8 cellular contexts compared by ENCODE assay signal in genomic region chr10:126749030-126749655, GRCh38.
DNase-seq lines count a peak whose midpoint lies in the region; ATAC-seq lines count a peak whose summit lies in the region.

No MANE protein-coding gene starts in this region.

- no peak overlapping the region for H3K4me3 ChIP-seq in trophoblast cell (ENCODE audit: low read depth, low read length)

- no peak overlapping the region for H3K18ac ChIP-seq in trophoblast cell (ENCODE audit: low read length)

- H3K9ac ChIP-seq in trophoblast cell (ENCODE audit: low read length): no peak overlapping the region

- no peaks in the 10 kb centered on the region for H3K36me3 Mint-ChIP-seq in activated naive CD4-positive, alpha-beta T cell treated with anti-CD3 and anti-CD28 coated beads, Interleukin-2, amount 10 ng/mL, durations not matched to agents 7 days and 5 days

- H2BK5ac ChIP-seq in trophoblast cell (ENCODE audit: low read depth, low read length, poor library complexity): no peak overlapping the region

- H3K4me1 ChIP-seq in trophoblast cell (ENCODE audit: control insufficient read depth in 1 of 2, insufficient read depth in 2 of 2, low read length in 2 of 2): peaks cover 0 to 4% of the 10 kb centered on the region in 2 experiments

- H4K91ac ChIP-seq in trophoblast cell (ENCODE audit: low read depth, low read length): no peak overlapping the region

- H3K9me3 Mint-ChIP-seq in activated naive CD4-positive, alpha-beta T cell treated with anti-CD3 and anti-CD28 coated beads, Interleukin-2, amount 10 ng/mL, durations not matched to agents 7 days and 5 days: no peaks in the 10 kb centered on the region

- peaks cover 2% of the 10 kb centered on the region for H3K9me3 ChIP-seq in trophoblast cell (ENCODE audit: insufficient read depth, low read depth, low read length)

- no peak overlapping the region for H4K8ac ChIP-seq in trophoblast cell (ENCODE audit: low read depth, low read length)

- H2AFZ ChIP-seq in trophoblast cell (ENCODE audit: insufficient read depth, low read length, poor library complexity): no peak overlapping the region

- CTCF ChIA-PET in activated naive CD4-positive, alpha-beta T cell treated with anti-CD3 and anti-CD28 coated beads, Interleukin-2, amount 10 ng/mL, durations not matched to agents 7 days and 5 days (lab: Charles Lee): interaction anchor here (0.8 to 1.6 kb wide), 5 partner anchors 33 to 771 kb away, joined by 3 to 5 read pairs (median 3); no protein-coding TSS in a partner anchor

- no peak overlapping the region for H3K23ac ChIP-seq in trophoblast cell (ENCODE audit: low read length)

- no peak overlapping the region for H3K4me3 Mint-ChIP-seq in activated naive CD4-positive, alpha-beta T cell treated with anti-CD3 and anti-CD28 coated beads, Interleukin-2, amount 10 ng/mL, durations not matched to agents 7 days and 5 days

- no peak overlapping the region for H3K14ac ChIP-seq in trophoblast cell (ENCODE audit: low read length)

- no peak overlapping the region for H4K12ac ChIP-seq in trophoblast cell (ENCODE audit: low read depth, low read length)

- H3K27me3 ChIP-seq in trophoblast cell (ENCODE audit: insufficient read depth, low read length): no peaks in the 10 kb centered on the region

- no peak overlapping the region for H2AK5ac ChIP-seq in trophoblast cell (ENCODE audit: low read length)

- no peak overlapping the region for H3K27ac ChIP-seq in trophoblast cell (ENCODE audit: low read depth, low read length)

- no peaks in the 10 kb centered on the region for H3K4me1 Mint-ChIP-seq in activated naive CD4-positive, alpha-beta T cell treated with anti-CD3 and anti-CD28 coated beads, Interleukin-2, amount 10 ng/mL, durations not matched to agents 7 days and 5 days

- intact Hi-C loops in Right ventricle myocardium inferior (cut with DNase I): loop anchor here (5.0 kb wide), 1 partner anchor 767 kb away; no protein-coding TSS in a partner anchor

- H3K4ac ChIP-seq in trophoblast cell (ENCODE audit: low read depth, low read length): no peak overlapping the region

- H3K4me2 ChIP-seq in trophoblast cell (ENCODE audit: low read length): no peak overlapping the region

- H3K36me3 ChIP-seq in trophoblast cell (ENCODE audit: control insufficient read depth in 1 of 2, insufficient read depth in 2 of 2, low read length in 2 of 2): no peaks in the 10 kb centered on the region

- H2BK120ac ChIP-seq in trophoblast cell (ENCODE audit: insufficient read depth, low read length, poor library complexity): no peak overlapping the region

- DNase-seq in NCI-H524 (lab: John Stamatoyannopoulos, UW) (peak; percentile 33 to 70), NCI-H524 treated with DMSO at 0.1 percent for 48 hours (lab: John Stamatoyannopoulos, UW) (no peak), RKO (ENCODE audit: low spot score) (peak; percentile 71), Right ventricle myocardium inferior (ENCODE audit: missing footprints) (peak; percentile 68), trophoblast cell (peak; percentile 88 to 97), NCI-H187 treated with DMSO at 0.1 percent for 48 hours (lab: John Stamatoyannopoulos, UW) (no peak)
- peak; percentile 58 for DNase-seq in activated naive CD4-positive, alpha-beta T cell treated with anti-CD3 and anti-CD28 coated beads, Interleukin-2, amount 10 ng/mL, durations not matched to agents 7 days and 5 days

- ATAC-seq in HG03432 (IDR thresholded peaks at IDR 0.05; ENCODE audit: unreplicated experiment) (peak; percentile 71), Right ventricle myocardium inferior (no peak)

- H3K79me2 ChIP-seq in trophoblast cell (ENCODE audit: control insufficient read depth, insufficient read depth, low read length, poor library complexity): no peaks in the 10 kb centered on the region

- no peaks in the 10 kb centered on the region for H3K79me1 ChIP-seq in trophoblast cell (ENCODE audit: low read length)

- no CpG with 5 or more reads among the region's 5 CpGs for WGBS in trophoblast cell (ENCODE audit: extremely low coverage, insufficient coverage, insufficient read length)

- H2BK12ac ChIP-seq in trophoblast cell (ENCODE audit: low read length): no peak overlapping the region

- no peak overlapping the region for H3K27ac Mint-ChIP-seq in activated naive CD4-positive, alpha-beta T cell treated with anti-CD3 and anti-CD28 coated beads, Interleukin-2, amount 10 ng/mL, durations not matched to agents 7 days and 5 days

- no peaks in the 10 kb centered on the region for H3K27me3 Mint-ChIP-seq in activated naive CD4-positive, alpha-beta T cell treated with anti-CD3 and anti-CD28 coated beads, Interleukin-2, amount 10 ng/mL, durations not matched to agents 7 days and 5 days

Comparison
In these comparisons a context has a peak if more than half of its experiments do, and no peak if none do; other contexts are left out.
1. DNase-seq: peak in NCI-H524 (2 of 2), RKO (single experiment), activated naive CD4-positive, alpha-beta T cell treated with anti-CD3 and anti-CD28 coated beads, Interleukin-2, amount 10 ng/mL, durations not matched to agents 7 days and 5 days (single experiment), Right ventricle myocardium inferior (single experiment) and trophoblast cell (2 of 2); none in NCI-H524 treated with DMSO at 0.1 percent for 48 hours (single experiment) and NCI-H187 treated with DMSO at 0.1 percent for 48 hours (single experiment).